ENCODE assay signal across 28 cellular contexts in the genomic region with DNA sequence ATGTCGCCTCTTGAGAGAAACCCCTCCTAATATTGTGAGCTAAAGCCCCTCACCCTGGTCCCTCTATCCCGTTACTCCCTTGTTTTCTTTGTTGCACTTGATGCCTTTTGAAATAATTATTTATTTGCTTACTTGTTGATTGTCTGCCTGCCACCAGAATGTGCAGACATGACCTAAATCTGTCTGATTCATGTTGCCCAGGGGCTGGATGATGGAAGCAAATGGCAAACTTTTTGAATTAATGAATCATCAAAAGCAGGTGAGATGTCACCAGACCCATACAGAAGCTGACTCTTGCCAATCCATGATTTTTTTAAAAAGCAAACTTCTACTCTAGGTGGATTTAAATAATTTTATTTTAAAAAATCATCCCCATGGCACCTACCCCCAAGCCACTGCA. TPM values are rescaled to one million over a fixed set of nuclear protein-coding genes. Genes with fewer than 3 reads are reported as not detected.
DNase-seq lines count a peak whose midpoint lies in the region; ATAC-seq and TF ChIP-seq lines count a peak whose summit lies in the region.
"Had no signal": no experiment of that assay in that cellular context is flagged by ENCODE, and none has a peak within 500 bp of the region (broad histone marks: within the 10 kb centered on the region; RNA-seq: fewer than 3 reads in every experiment).

No MANE protein-coding gene starts in this region.

- no peaks in the 10 kb centered on the region for H4K20me1 ChIP-seq in PC-3 (ENCODE audit: low read length)
- H4K20me1 ChIP-seq in mammary epithelial cell (ENCODE audit: insufficient read depth, low read length), result no peaks in the 10 kb centered on the region

- ATAC-seq in PC-3, result peak; percentile 89
- ATAC-seq in memory B cell (ENCODE audit: low read depth), result no peak
- ATAC-seq in GM21526 (IDR thresholded peaks at IDR 0.05; ENCODE audit: low FRiP score, unreplicated experiment), result no peak
- ATAC-seq: left lung had no signal

- no peak overlapping the region for H3K4me3 Mint-ChIP-seq in memory B cell
- H3K4me3 Mint-ChIP-seq: brain; CD8-positive, alpha-beta memory T cell had no signal

- in situ Hi-C loops in mammary epithelial cell (cut with MboI; ENCODE audit: low sequenced_read_pairs in 2 of 2), result no loop called here

- no TSS peak for BruUV-seq in PC-3 (replicated peaks; lab: Mats Ljungman, UMichigan)
- BruUV-seq in mammary epithelial cell (replicated peaks; lab: Mats Ljungman, UMichigan), result no TSS peak

- H3K9ac ChIP-seq in PC-3 (ENCODE audit: low read length) (no peak overlapping the region), mammary epithelial cell (ENCODE audit: insufficient read depth, low read length) (no peak overlapping the region)

- intact Hi-C loops in PC-3 (cut with micrococcal nuclease), result no loop called here
- intact Hi-C loops in mammary epithelial cell (cut with micrococcal nuclease), result no loop called here

- dilution Hi-C loops in mammary epithelial cell (cut with HindIII; ENCODE audit: low sequenced_read_pairs), result no loop called here

- H3F3A ChIP-seq in PC-3 (ENCODE audit: low read length, unreplicated experiment), result no peaks in the 10 kb centered on the region

- no peak for TF ChIP-seq CTCF in PC-3 (conservative IDR thresholded peaks at IDR 0.05; ENCODE audit: low read depth, low read length)
- no peak for TF ChIP-seq CTCF in mammary epithelial cell (conservative IDR thresholded peaks at IDR 0.05 in 1 of 2, IDR thresholded peaks at IDR 0.05 in 1 of 2; ENCODE audit: extremely low read depth in 1 of 2, insufficient read depth in 1 of 2, low read depth in 1 of 2, low read length in 2 of 2)

- CTCF ChIA-PET in PC-3 (lab: Charles Lee) (no interaction called here), mammary epithelial cell (lab: Charles Lee; ENCODE audit: low non-redundant PET) (interaction anchor here (0.6 to 0.7 kb wide), 2 partner anchors 46 to 1443 kb away, joined by 3 to 4 read pairs; no protein-coding TSS in a partner anchor)

- peak overlapping the region; percentile 5 for H3K27ac Mint-ChIP-seq in memory B cell

- H3K9me3 ChIP-seq in PC-3 (ENCODE audit: low read length), result no peaks in the 10 kb centered on the region
- H3K9me3 ChIP-seq in mammary epithelial cell (replicated peaks; ENCODE audit: insufficient read depth, low read length), result no peaks in the 10 kb centered on the region
- H3K9me3 ChIP-seq in MG63, result no peaks in the 10 kb centered on the region
- H3K9me3 ChIP-seq: BE2C, left lung, prostate gland, sigmoid colon, tibial artery had no signal

- H3K4me3 ChIP-seq in PC-3 (ENCODE audit: low read length) (no peak overlapping the region), mammary epithelial cell (replicated peaks in 1 of 3; ENCODE audit: insufficient read depth in 1 of 3, low read depth in 2 of 3, low read length in 3 of 3) (no peak overlapping the region), MG63 (no peak overlapping the region)
- H3K4me3 ChIP-seq: left lung, prostate gland, sigmoid colon, tibial artery had no signal

- no peaks in the 10 kb centered on the region for H3K36me3 ChIP-seq in PC-3 (ENCODE audit: low read depth, low read length)
- no peaks in the 10 kb centered on the region for H3K36me3 ChIP-seq in mammary epithelial cell (ENCODE audit: insufficient read depth, low read length)
- H3K36me3 ChIP-seq in MG63, result no peaks in the 10 kb centered on the region
- H3K36me3 ChIP-seq: BE2C, prostate gland, sigmoid colon had no signal

- H2AFZ ChIP-seq in PC-3 (ENCODE audit: low read length), result no peak overlapping the region
- H2AFZ ChIP-seq in mammary epithelial cell (ENCODE audit: low read depth, low read length), result no peak overlapping the region

- H3K4me1 Mint-ChIP-seq in memory B cell, result no peaks in the 10 kb centered on the region
- H3K4me1 Mint-ChIP-seq: CD8-positive, alpha-beta memory T cell had no signal

- no peaks in the 10 kb centered on the region for H3K27me3 ChIP-seq in PC-3 (ENCODE audit: low read length)
- H3K27me3 ChIP-seq in mammary epithelial cell (ENCODE audit: insufficient read depth, low read length), result no peaks in the 10 kb centered on the region
- H3K27me3 ChIP-seq in MG63, result no peaks in the 10 kb centered on the region
- H3K27me3 ChIP-seq: BE2C, left lung, sigmoid colon, tibial artery had no signal

- DNase-seq in ELR (ENCODE audit: low read depth) (peak; percentile 13), PC-3 (peak; percentile 87), mammary epithelial cell (peak; percentile 51), memory B cell (ENCODE audit: low spot score in 2 of 2) (no peak), putamen (ENCODE audit: low spot score) (no peak), MG63 (no peak)
- DNase-seq: activated CD4-positive, alpha-beta T cell treated with anti-CD3 and anti-CD28 coated beads for 4 hours; activated naive CD4-positive, alpha-beta T cell treated with anti-CD3 and anti-CD28 coated beads, Interleukin-2, amount 50 U/mL, for 16 hours; amniotic stem cell; BE2C; CD8-positive, alpha-beta memory T cell; EL; hippocampal formation; KG1; NCI-H1417 treated with DMSO at 0.1 percent for 48 hours; NCI-H2029 treated with DMSO at 0.1 percent for 48 hours; NCI-H524 treated with DMSO at 0.1 percent for 48 hours; NK-92 treated with Interleukin-12 subunit alpha and Interleukin-12 subunit beta, amount 100 ng/mL, for 24 hours; SIG-M5; sigmoid colon; stimulated activated CD4-positive, alpha-beta T cell treated with anti-CD3 and anti-CD28 coated beads, Interleukin-4, amount 100 ng/mL, for 1 hour; T1000; WERI-Rb-1 had no signal

- H3K9me3 Mint-ChIP-seq in memory B cell, result no peaks in the 10 kb centered on the region
- H3K9me3 Mint-ChIP-seq: brain; CD8-positive, alpha-beta memory T cell had no signal

- WGBS in mammary epithelial cell (ENCODE audit: low coverage, missing lambda C conversion rate), result 96% methylated on average over 2 of the region's 2 CpGs

- peak overlapping the region; percentile 35; the same call in 1 of the 2 replicates for H3K27ac ChIP-seq in PC-3 (ENCODE audit: low read length)
- no peak overlapping the region for H3K27ac ChIP-seq in mammary epithelial cell (ENCODE audit: insufficient read depth, low read depth, low read length)
- H3K27ac ChIP-seq: left lung, prostate gland, sigmoid colon, tibial artery, WERI-Rb-1 had no signal

- H3K4me2 ChIP-seq in PC-3 (ENCODE audit: low read length) (peak overlapping the region; percentile 17), mammary epithelial cell (ENCODE audit: insufficient read depth, low read depth, low read length) (no peak overlapping the region)

- POLR2A ChIA-PET in PC-3 (lab: Charles Lee; ENCODE audit: unreplicated experiment), result interaction anchor here (0.6 kb wide), 1 partner anchor 1010 kb away, joined by 3 read pairs; the partner anchor contains the start of gene HDAC11

- H3K36me3 Mint-ChIP-seq in memory B cell, result peaks cover 15% of the 10 kb centered on the region
- H3K36me3 Mint-ChIP-seq: brain had no signal

- no peaks in the 10 kb centered on the region for H3K27me3 Mint-ChIP-seq in memory B cell

- H3K9me2 ChIP-seq in PC-3 (replicated peaks; ENCODE audit: low read length), result no peaks in the 10 kb centered on the region

- H3K79me2 ChIP-seq in PC-3 (ENCODE audit: low read length) (no peaks in the 10 kb centered on the region), mammary epithelial cell (ENCODE audit: insufficient read depth, low read length) (no peaks in the 10 kb centered on the region)

- H3K4me1 ChIP-seq in PC-3 (ENCODE audit: insufficient read depth, low read length) (peaks cover 17% of the 10 kb centered on the region), mammary epithelial cell (ENCODE audit: insufficient read depth, low read length) (peaks cover 29% of the 10 kb centered on the region)
- H3K4me1 ChIP-seq: BE2C, left lung, prostate gland, sigmoid colon had no signal

RNA-seq across cellular contexts. Expression of gene GRIP2, which starts 49.3 kb away (rescaled TPM):
- total RNA-seq in PC-3 (2014; rRNA removed) (0.29 and 0.36 TPM in 2 replicates), mammary epithelial cell (under 1 TPM in 1 of 2 donors, not detected in 1; 0.17 TPM)
- polyA plus RNA-seq in mammary epithelial cell, result 0.01 TPM
- not detected for polyA minus RNA-seq in mammary epithelial cell
- total RNA-seq in MG63 (2014; rRNA removed; shearing (Covaris generic); ENCODE audit: low replicate concordance), result not detected in 2 replicates
- total RNA-seq: CD8-positive, alpha-beta memory T cell had no signal
- polyA plus RNA-seq: CD8-positive, alpha-beta memory T cell had no signal

Comparison
In these comparisons a context has a peak if more than half of its experiments do, and no peak if none do; other contexts are left out.
1. DNase-seq: peak in ELR (single experiment), PC-3 (single experiment) and mammary epithelial cell (single experiment); none in memory B cell (0 of 2), putamen (single experiment) and MG63 (single experiment).